Comparison of ENCODE assay signal across 15 cellular contexts in the genomic region with DNA sequence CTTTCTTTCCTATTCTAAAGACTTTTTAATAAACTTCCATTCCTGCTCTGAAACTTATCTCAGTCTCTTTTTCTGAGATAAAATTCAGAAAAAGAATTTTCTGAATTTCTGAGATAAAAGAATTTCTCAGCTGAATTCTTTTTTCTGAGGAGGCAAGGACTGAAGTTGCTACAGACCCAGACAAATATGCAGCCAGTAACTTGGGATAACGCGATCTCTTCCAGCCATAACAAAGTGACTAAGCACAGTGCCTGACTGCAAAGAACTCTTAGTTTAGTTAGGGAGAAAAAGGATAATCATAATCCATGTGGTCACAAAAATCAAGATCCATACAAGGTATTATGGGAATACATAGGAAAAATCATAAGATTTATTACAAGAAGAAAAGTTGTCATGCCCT.
A peak's percentile ranks its signal among the peaks of the same experiment; 100 is the strongest.
DNase-seq lines count a peak whose midpoint lies in the region; ATAC-seq and TF ChIP-seq lines count a peak whose summit lies in the region.
"Had no signal": no experiment of that assay in that cellular context is flagged by ENCODE, and none has a peak within 500 bp of the region (broad histone marks: within the 10 kb centered on the region; RNA-seq: fewer than 3 reads in every experiment).

No MANE protein-coding gene starts in this region.

- H2AFZ ChIP-seq in trophoblast cell (ENCODE audit: insufficient read depth, low read length, poor library complexity): no peak overlapping the region

- H3K4ac ChIP-seq in trophoblast cell (ENCODE audit: low read depth, low read length): no peak overlapping the region

- no peak overlapping the region for H2BK120ac ChIP-seq in trophoblast cell (ENCODE audit: insufficient read depth, low read length, poor library complexity)

- no peak overlapping the region for H3K18ac ChIP-seq in trophoblast cell (ENCODE audit: low read length)

- CTCF ChIA-PET in BJ (lab: Yijun Ruan, JAX): interaction anchor here (1.5 kb wide), 1 partner anchor 13 kb away, joined by 4 read pairs; no protein-coding TSS in a partner anchor

- no peak overlapping the region for H3K23ac ChIP-seq in trophoblast cell (ENCODE audit: low read length)

- H3K9ac ChIP-seq in trophoblast cell (ENCODE audit: low read length): no peak overlapping the region

- no peak overlapping the region for H4K12ac ChIP-seq in trophoblast cell (ENCODE audit: low read depth, low read length)

- no peak for TF ChIP-seq POLR2A in spleen (IDR thresholded peaks at IDR 0.05)

- no peaks in the 10 kb centered on the region for H3K36me3 ChIP-seq in BJ (ENCODE audit: control insufficient read depth, insufficient read depth, low read length)
- no peaks in the 10 kb centered on the region for H3K36me3 ChIP-seq in SJSA1
- no peaks in the 10 kb centered on the region for H3K36me3 ChIP-seq in trophoblast cell (ENCODE audit: control insufficient read depth in 1 of 2, insufficient read depth in 2 of 2, low read length in 2 of 2)
- no peaks in the 10 kb centered on the region for H3K36me3 ChIP-seq in spleen
- H3K36me3 ChIP-seq: cardiac muscle cell had no signal

- H2AK5ac ChIP-seq in trophoblast cell (ENCODE audit: low read length): no peak overlapping the region

- H4K91ac ChIP-seq in trophoblast cell (ENCODE audit: low read depth, low read length): no peak overlapping the region

- TF ChIP-seq CTCF in BJ (IDR thresholded peaks at IDR 0.05; ENCODE audit: insufficient read depth, low read depth, low read length) (no peak), fibroblast of pulmonary artery (IDR thresholded peaks at IDR 0.05; ENCODE audit: low read length, missing control alignments) (no peak), spleen (IDR thresholded peaks at IDR 0.05 in 8 of 11, conservative IDR thresholded peaks at IDR 0.05 in 3 of 11) (no peak)

- DNase-seq in BJ (ENCODE audit: low read depth): peak; percentile 35
- peak in 1 of 2 experiments; percentile 19 for DNase-seq in SJSA1 (ENCODE audit: low read depth in 1 of 2, low spot score in 2 of 2)
- peak; percentile 91 for DNase-seq in fibroblast of pulmonary artery (ENCODE audit: low read depth)
- peak; percentile 44 to 52 for DNase-seq in trophoblast cell
- no peak for DNase-seq in spleen
- no peak for DNase-seq in cortex of kidney (lab: John Stamatoyannopoulos, UW)
- DNase-seq in inferior parietal cortex (ENCODE audit: extremely low spot score): no peak
- DNase-seq: activated CD4-positive, alpha-beta T cell treated with anti-CD3 and anti-CD28 coated beads for 36 hours; CD4-positive, CD25-positive, alpha-beta regulatory T cell; Karpas-422; NCI-H2107; nephron progenitor cell had no signal

- intact Hi-C loops in spleen (cut with DNase I; ENCODE audit: low total_unique reads): no loop called here

- WGBS in trophoblast cell (ENCODE audit: extremely low coverage, insufficient coverage, insufficient read length): no CpG with 5 or more reads among the region's 2 CpGs
- WGBS in spleen, 5 donors: 77 to 89% (median 81%) methylated on average over 2 of the region's 2 CpGs

- H4K8ac ChIP-seq in trophoblast cell (ENCODE audit: low read depth, low read length): no peak overlapping the region

- H2BK5ac ChIP-seq in trophoblast cell (ENCODE audit: low read depth, low read length, poor library complexity): no peak overlapping the region

- POLR2A ChIA-PET in BJ (lab: Charles Lee): no interaction called here

- H3K4me3 ChIP-seq in BJ (ENCODE audit: low read depth, low read length): no peak overlapping the region
- H3K4me3 ChIP-seq in SJSA1: no peak overlapping the region
- no peak overlapping the region for H3K4me3 ChIP-seq in fibroblast of pulmonary artery (replicated peaks; ENCODE audit: low read depth, low read length)
- H3K4me3 ChIP-seq in trophoblast cell (ENCODE audit: low read depth, low read length): no peak overlapping the region
- H3K4me3 ChIP-seq in spleen: no peak overlapping the region
- H3K4me3 ChIP-seq: cardiac muscle cell had no signal

- H3K4me1 ChIP-seq in SJSA1 (replicated peaks): peaks cover 21% of the 10 kb centered on the region
- H3K4me1 ChIP-seq in trophoblast cell (ENCODE audit: control insufficient read depth in 1 of 2, insufficient read depth in 2 of 2, low read length in 2 of 2): peaks cover 0 to 9% of the 10 kb centered on the region in 2 experiments
- H3K4me1 ChIP-seq in spleen: no peaks in the 10 kb centered on the region

- H3K27ac ChIP-seq in SJSA1 (peak overlapping the region; percentile 56), trophoblast cell (ENCODE audit: low read depth, low read length) (no peak overlapping the region), spleen (no peak overlapping the region)
- H3K27ac ChIP-seq: cardiac muscle cell had no signal

- no peak for ATAC-seq in GM19463 (IDR thresholded peaks at IDR 0.05; ENCODE audit: unreplicated experiment)
- ATAC-seq: activated CD4-positive, alpha-beta T cell treated with anti-CD3 and anti-CD28 coated beads for 36 hours; esophagus mucosa had no signal

- H3K27me3 ChIP-seq in BJ (ENCODE audit: control insufficient read depth, insufficient read depth, low read length) (no peaks in the 10 kb centered on the region), SJSA1 (replicated peaks) (no peaks in the 10 kb centered on the region), trophoblast cell (ENCODE audit: insufficient read depth, low read length) (no peaks in the 10 kb centered on the region), spleen (replicated peaks in 1 of 7) (no peaks in the 10 kb centered on the region)
- H3K27me3 ChIP-seq: cardiac muscle cell had no signal

- H3K4me2 ChIP-seq in trophoblast cell (ENCODE audit: low read length): no peak overlapping the region

- H3K14ac ChIP-seq in trophoblast cell (ENCODE audit: low read length): no peak overlapping the region

- H3K79me2 ChIP-seq in trophoblast cell (ENCODE audit: control insufficient read depth, insufficient read depth, low read length, poor library complexity): no peaks in the 10 kb centered on the region

- peaks cover 2% of the 10 kb centered on the region for H3K79me1 ChIP-seq in trophoblast cell (ENCODE audit: low read length)

- H3K9me3 ChIP-seq in SJSA1 (replicated peaks) (no peaks in the 10 kb centered on the region), trophoblast cell (ENCODE audit: insufficient read depth, low read depth, low read length) (no peaks in the 10 kb centered on the region), spleen (no peaks in the 10 kb centered on the region)

- no peak overlapping the region for H2BK12ac ChIP-seq in trophoblast cell (ENCODE audit: low read length)

Comparison
In these comparisons a context has a peak if more than half of its experiments do, and no peak if none do; other contexts are left out.
1. DNase-seq: peak in BJ (single experiment), fibroblast of pulmonary artery (single experiment) and trophoblast cell (2 of 2); none in spleen (single experiment), cortex of kidney (single experiment) and inferior parietal cortex (single experiment).